14 cellular contexts compared by ENCODE assay signal in genomic region chrX:44157858-44158257, GRCh38.
"Had no signal": no experiment of that assay in that cellular context is flagged by ENCODE, and none has a peak within 500 bp of the region (broad histone marks: within the 10 kb centered on the region; RNA-seq: fewer than 3 reads in every experiment).

No MANE protein-coding gene starts in this region.

- H3K4me1 ChIP-seq: esophagus muscularis mucosa, stomach, tibial nerve had no signal

- H3K4me3 ChIP-seq: dorsolateral prefrontal cortex, esophagus muscularis mucosa, lung, stomach, tibial nerve had no signal

- H3K27ac Mint-ChIP-seq: activated naive CD4-positive, alpha-beta T cell treated with anti-CD3 and anti-CD28 coated beads, Interleukin-2, amount 50 U/mL, for 24 hours had no signal

- ATAC-seq: naive thymus-derived CD8-positive, alpha-beta T cell had no signal

- H3K27me3 Mint-ChIP-seq: activated naive CD4-positive, alpha-beta T cell treated with anti-CD3 and anti-CD28 coated beads, Interleukin-2, amount 50 U/mL, for 24 hours; naive thymus-derived CD8-positive, alpha-beta T cell had no signal

- H3K27ac ChIP-seq: dorsolateral prefrontal cortex, esophagus muscularis mucosa, stomach had no signal

- H3K9me3 Mint-ChIP-seq: activated naive CD4-positive, alpha-beta T cell treated with anti-CD3 and anti-CD28 coated beads, Interleukin-2, amount 50 U/mL, for 24 hours; naive thymus-derived CD8-positive, alpha-beta T cell had no signal

- H3K36me3 ChIP-seq: esophagus muscularis mucosa, stomach, tibial nerve had no signal

- DNase-seq: activated CD4-positive, alpha-beta T cell treated with anti-CD3 and anti-CD28 coated beads, Interleukin-2, amount 50 U/mL, for 4 hours; activated CD4-positive, CD25-positive, alpha-beta regulatory T cell treated with anti-CD3 and anti-CD28 coated beads, Interleukin-2, amount 50 U/mL, for 72 hours; activated effector memory CD4-positive, alpha-beta T cell treated with Interleukin-2 at 50 U/mL for 16 hours; activated T-cell treated with anti-CD3 and anti-CD28 coated beads, Interleukin-2, amount 50 U/mL, for 1 hour; dorsolateral prefrontal cortex; hypothalamus; naive thymus-derived CD8-positive, alpha-beta T cell; posterior cingulate gyrus; small intestine; stomach had no signal

- H3K4me1 Mint-ChIP-seq: activated naive CD4-positive, alpha-beta T cell treated with anti-CD3 and anti-CD28 coated beads, Interleukin-2, amount 50 U/mL, for 24 hours had no signal

- H3K27me3 ChIP-seq: esophagus muscularis mucosa, stomach, tibial nerve had no signal

- H3K9me3 ChIP-seq: esophagus muscularis mucosa, stomach, tibial nerve had no signal

- H3K4me3 Mint-ChIP-seq: activated naive CD4-positive, alpha-beta T cell treated with anti-CD3 and anti-CD28 coated beads, Interleukin-2, amount 50 U/mL, for 24 hours; naive thymus-derived CD8-positive, alpha-beta T cell had no signal
